16 cellular contexts compared by ENCODE assay signal in the genomic region with DNA sequence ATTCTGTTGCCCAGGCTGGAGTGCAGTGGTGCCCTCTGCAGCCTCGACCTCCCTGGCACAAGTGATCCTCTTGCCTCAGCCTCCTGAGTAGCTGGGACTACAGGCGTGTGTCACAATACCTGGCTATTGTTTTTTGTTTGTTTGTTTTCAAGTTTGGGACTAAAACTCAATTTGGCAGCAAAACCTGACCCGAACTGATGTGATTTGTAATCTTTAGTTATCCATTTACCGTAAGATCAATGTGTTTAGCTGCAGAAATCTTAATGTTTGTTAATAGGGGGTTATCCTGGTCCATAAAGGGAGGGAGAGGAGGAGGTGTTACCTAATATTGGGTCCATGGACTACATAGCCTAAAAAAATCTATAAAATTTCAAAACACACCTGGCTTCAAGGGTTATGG. TPM values are rescaled to one million over a fixed set of nuclear protein-coding genes. Genes with fewer than 3 reads are reported as not detected.
A peak's percentile ranks its signal among the peaks of the same experiment; 100 is the strongest.
DNase-seq lines count a peak whose midpoint lies in the region; ATAC-seq and TF ChIP-seq lines count a peak whose summit lies in the region.
"Had no signal": no experiment of that assay in that cellular context is flagged by ENCODE, and none has a peak within 500 bp of the region (broad histone marks: within the 10 kb centered on the region; RNA-seq: fewer than 3 reads in every experiment).

No MANE protein-coding gene starts in this region.

- no peaks in the 10 kb centered on the region for H3K9me2 ChIP-seq in GM23338 (ENCODE audit: insufficient read depth)

- H3K27me3 ChIP-seq in GM23338 (ENCODE audit: insufficient read depth) (no peaks in the 10 kb centered on the region), muscle layer of colon (ENCODE audit: control insufficient read depth in 1 of 2, insufficient read depth in 2 of 2, low read length in 2 of 2) (no peaks in the 10 kb centered on the region), stomach (no peaks in the 10 kb centered on the region)
- H3K27me3 ChIP-seq: dorsolateral prefrontal cortex had no signal

- no peak overlapping the region for H3K4me2 ChIP-seq in GM23338
- H3K4me2 ChIP-seq: KMS-11 had no signal

- H3K36me3 ChIP-seq in GM23338 (ENCODE audit: insufficient read depth) (no peaks in the 10 kb centered on the region), muscle layer of colon (ENCODE audit: insufficient read depth, low read length) (peaks cover 9% of the 10 kb centered on the region), stomach (peaks cover 0 to 15% (median 5%) of the 10 kb centered on the region in 4 donors)

- no peaks in the 10 kb centered on the region for H3K36me3 Mint-ChIP-seq in GM23338 (ENCODE audit: low read depth)
- H3K36me3 Mint-ChIP-seq: CD8-positive, alpha-beta T cell; natural killer cell had no signal

- WGBS in stomach, 5 donors: 75 to 89% (median 82%) methylated on average over 4 of the region's 4 CpGs

- no peak overlapping the region for H3K9ac ChIP-seq in muscle layer of colon (ENCODE audit: low read length)
- H3K9ac ChIP-seq: KMS-11 had no signal

- no peak for DNase-seq in GM23338 (ENCODE audit: low spot score)
- DNase-seq in coronary artery (ENCODE audit: low spot score): peak; percentile 62
- DNase-seq in stomach: no peak
- DNase-seq in NCI-H446 treated with DMSO at 0.1 percent for 48 hours (lab: John Stamatoyannopoulos, UW): no peak
- no peak for DNase-seq in left colon
- DNase-seq: activated CD4-positive, alpha-beta T cell treated with anti-CD3 and anti-CD28 coated beads, Interleukin-2, amount 10 ng/mL, durations not matched to agents 24 days and 14 days; activated naive CD4-positive, alpha-beta T cell treated with Interleukin-2 at 50 U/mL for 16 hours; CD8-positive, alpha-beta T cell; natural killer cell; stimulated activated CD4-positive, alpha-beta T cell treated with anti-CD3 and anti-CD28 coated beads, Interleukin-4, amount 100 ng/mL, for 24 hours; stimulated activated CD8-positive, alpha-beta memory T cell treated with anti-CD3 and anti-CD28 coated beads, Interleukin-4, amount 100 ng/mL, for 48 hours had no signal

- no peak for TF ChIP-seq EP300 in stomach (IDR thresholded peaks at IDR 0.05)

- H3K4me3 ChIP-seq in GM23338 (no peak overlapping the region), coronary artery (no peak overlapping the region), muscle layer of colon (ENCODE audit: low read depth in 1 of 2, low read length in 2 of 2) (no peak overlapping the region), stomach (no peak overlapping the region)

- peak overlapping the region; percentile 67 for H2AFZ ChIP-seq in GM23338

- no peak for TF ChIP-seq POLR2A in stomach (IDR thresholded peaks at IDR 0.05)

- no peaks in the 10 kb centered on the region for H4K20me1 ChIP-seq in GM23338 (replicated peaks; ENCODE audit: insufficient read depth)

- no peaks in the 10 kb centered on the region for H3K79me2 ChIP-seq in GM23338 (replicated peaks; ENCODE audit: insufficient read depth)

- H3K27ac Mint-ChIP-seq in GM23338: peak overlapping the region; percentile 95; the same call in 1 of the 2 replicates
- H3K27ac Mint-ChIP-seq: activated CD4-positive, alpha-beta T cell treated with anti-CD3 and anti-CD28 coated beads, Interleukin-2, amount 10 ng/mL, durations not matched to agents 24 days and 14 days; CD8-positive, alpha-beta T cell; natural killer cell had no signal

- H3K4me3 Mint-ChIP-seq in GM23338: no peak overlapping the region
- H3K4me3 Mint-ChIP-seq: activated CD4-positive, alpha-beta T cell treated with anti-CD3 and anti-CD28 coated beads, Interleukin-2, amount 10 ng/mL, durations not matched to agents 24 days and 14 days; CD8-positive, alpha-beta T cell; natural killer cell had no signal

- H3K9me3 ChIP-seq in muscle layer of colon (ENCODE audit: low read length) (no peaks in the 10 kb centered on the region), stomach (no peaks in the 10 kb centered on the region)

- no peaks in the 10 kb centered on the region for H3K9me3 Mint-ChIP-seq in GM23338
- H3K9me3 Mint-ChIP-seq: activated CD4-positive, alpha-beta T cell treated with anti-CD3 and anti-CD28 coated beads, Interleukin-2, amount 10 ng/mL, durations not matched to agents 24 days and 14 days; CD8-positive, alpha-beta T cell; natural killer cell had no signal

- no peaks in the 10 kb centered on the region for H3F3A ChIP-seq in GM23338 (replicated peaks; ENCODE audit: low read depth)

- no peak for TF ChIP-seq CTCF in GM23338 (conservative IDR thresholded peaks at IDR 0.05; ENCODE audit: low read depth in 2 of 2)
- no peak for TF ChIP-seq CTCF in coronary artery (IDR thresholded peaks at IDR 0.05)
- no peak for TF ChIP-seq CTCF in stomach (IDR thresholded peaks at IDR 0.05)

- peaks cover 8% of the 10 kb centered on the region for H3K4me1 ChIP-seq in GM23338 (ENCODE audit: insufficient read depth)
- H3K4me1 ChIP-seq in muscle layer of colon (ENCODE audit: insufficient read depth, low read length): peaks cover 27% of the 10 kb centered on the region
- peaks cover 0 to 61% (median 15%) of the 10 kb centered on the region in 4 donors for H3K4me1 ChIP-seq in stomach

- ATAC-seq in GM23338 (no peak), HG02759 (IDR thresholded peaks at IDR 0.05; ENCODE audit: unreplicated experiment) (no peak), left colon (no peak), HG03442 (IDR thresholded peaks at IDR 0.05; ENCODE audit: unreplicated experiment) (no peak)
- ATAC-seq: CD8-positive, alpha-beta T cell; natural killer cell had no signal

- H3K4me1 Mint-ChIP-seq in GM23338: peaks cover 18% of the 10 kb centered on the region
- H3K4me1 Mint-ChIP-seq: activated CD4-positive, alpha-beta T cell treated with anti-CD3 and anti-CD28 coated beads, Interleukin-2, amount 10 ng/mL, durations not matched to agents 24 days and 14 days; natural killer cell had no signal

- H3K27me3 Mint-ChIP-seq in GM23338 (ENCODE audit: insufficient read depth, low read depth, poor library complexity): peaks cover 11% of the 10 kb centered on the region

- intact Hi-C loops in stomach (cut with DNase I; ENCODE audit: low total_unique reads): no loop called here
- intact Hi-C loops in left colon (cut with DNase I, micrococcal nuclease): loop anchor here in 1 of 2 donors (5.0 kb wide), 1 partner anchor 43 kb away; no protein-coding TSS in a partner anchor

- H3K27ac ChIP-seq in GM23338 (ENCODE audit: low read depth): no peak overlapping the region
- H3K27ac ChIP-seq in coronary artery: peak overlapping the region; percentile 83 to 91
- H3K27ac ChIP-seq in muscle layer of colon (ENCODE audit: low read depth, low read length): peak overlapping the region; percentile 28
- H3K27ac ChIP-seq in stomach: peak overlapping the region in 4 of 5 donors; percentile 66 to 84 (median 74)
- H3K27ac ChIP-seq: KMS-11 had no signal

TF ChIP-seq in GM23338, 12 proteins besides CTCF, POLR2A, EP300 and RAD21 (continues in another document):
- no peak for TF ChIP-seq EZH2 (IDR thresholded peaks at IDR 0.05; ENCODE audit: low read depth, unreplicated experiment)
- no peak for TF ChIP-seq ZNF331 (CRISPR knock-in tag; IDR thresholded peaks at IDR 0.05; ENCODE audit: low read depth)

RNA-seq across cellular contexts. Expression of a gene that starts 0.7 kb away (rescaled TPM):
- total RNA-seq in GM23338 (2014; rRNA removed; shearing (Covaris generic)): 5.0 and 9.7 TPM in 2 replicates
- polyA plus RNA-seq in GM23338 (2016; fragmentation: Nextera tagmentation; extraction: Ambion mirVana) (4.9 and 5.1 TPM in 2 replicates), stomach (100 to 1,000 TPM in 1 of 3 donors, 10 to 100 TPM in 2; 61.6 to 161 (median 98.4) TPM)
- total RNA-seq in stomach (100 to 1,000 TPM; 168 to 404 (median 234) TPM), left colon (100 to 1,000 TPM in 1 of 2 donors, 10 to 100 TPM in 1; 54.9 to 109 TPM)

RNA-seq across cellular contexts. Expression of a gene that starts 32.5 kb away (rescaled TPM):
- total RNA-seq in GM23338 (2014; rRNA removed; shearing (Covaris generic)): 6.1 and 8.8 TPM in 2 replicates
- polyA plus RNA-seq in GM23338 (2016; fragmentation: Nextera tagmentation; extraction: Ambion mirVana) (5.9 and 6.4 TPM in 2 replicates), stomach (100 to 1,000 TPM in 1 of 3 donors, 10 to 100 TPM in 2; 68.9 to 216 (median 84.2) TPM)
- total RNA-seq in stomach (100 to 1,000 TPM; 111 to 312 (median 139) TPM), left colon (100 to 1,000 TPM in 1 of 2 donors, 10 to 100 TPM in 1; 63.1 to 129 TPM)

RNA-seq across cellular contexts. Expression of a gene that starts 41.5 kb away (rescaled TPM):
- 45.3 and 51.5 TPM in 2 replicates for total RNA-seq in GM23338 (2014; rRNA removed; shearing (Covaris generic))
- 21.4 and 22.7 TPM in 2 replicates for polyA plus RNA-seq in GM23338 (2016; fragmentation: Nextera tagmentation; extraction: Ambion mirVana)
- total RNA-seq in stomach: 100 to 1,000 TPM in 1 of 5 donors, 10 to 100 TPM in 4; 40.3 to 116 (median 57.4) TPM
- 10 to 100 TPM; 15.0 to 35.6 (median 31.9) TPM for polyA plus RNA-seq in stomach
- total RNA-seq in left colon: 10 to 100 TPM; 87.1 to 87.9 TPM

RNA-seq across cellular contexts. Expression of a gene that starts 49.2 kb away (rescaled TPM):
- total RNA-seq in GM23338 (2014; rRNA removed; shearing (Covaris generic)): 8.8 and 10.0 TPM in 2 replicates
- polyA plus RNA-seq in GM23338 (2016; fragmentation: Nextera tagmentation; extraction: Ambion mirVana): 7.3 and 9.1 TPM in 2 replicates
- total RNA-seq in stomach: 100 to 1,000 TPM in 2 of 5 donors, 10 to 100 TPM in 3; 40.2 to 121 (median 73.3) TPM
- 10 to 100 TPM; 18.6 to 43.9 (median 25.1) TPM for polyA plus RNA-seq in stomach
- 10 to 100 TPM; 48.6 to 52.7 TPM for total RNA-seq in left colon
